Comparison of ENCODE assay signal across 1 cellular context in the genomic region with DNA sequence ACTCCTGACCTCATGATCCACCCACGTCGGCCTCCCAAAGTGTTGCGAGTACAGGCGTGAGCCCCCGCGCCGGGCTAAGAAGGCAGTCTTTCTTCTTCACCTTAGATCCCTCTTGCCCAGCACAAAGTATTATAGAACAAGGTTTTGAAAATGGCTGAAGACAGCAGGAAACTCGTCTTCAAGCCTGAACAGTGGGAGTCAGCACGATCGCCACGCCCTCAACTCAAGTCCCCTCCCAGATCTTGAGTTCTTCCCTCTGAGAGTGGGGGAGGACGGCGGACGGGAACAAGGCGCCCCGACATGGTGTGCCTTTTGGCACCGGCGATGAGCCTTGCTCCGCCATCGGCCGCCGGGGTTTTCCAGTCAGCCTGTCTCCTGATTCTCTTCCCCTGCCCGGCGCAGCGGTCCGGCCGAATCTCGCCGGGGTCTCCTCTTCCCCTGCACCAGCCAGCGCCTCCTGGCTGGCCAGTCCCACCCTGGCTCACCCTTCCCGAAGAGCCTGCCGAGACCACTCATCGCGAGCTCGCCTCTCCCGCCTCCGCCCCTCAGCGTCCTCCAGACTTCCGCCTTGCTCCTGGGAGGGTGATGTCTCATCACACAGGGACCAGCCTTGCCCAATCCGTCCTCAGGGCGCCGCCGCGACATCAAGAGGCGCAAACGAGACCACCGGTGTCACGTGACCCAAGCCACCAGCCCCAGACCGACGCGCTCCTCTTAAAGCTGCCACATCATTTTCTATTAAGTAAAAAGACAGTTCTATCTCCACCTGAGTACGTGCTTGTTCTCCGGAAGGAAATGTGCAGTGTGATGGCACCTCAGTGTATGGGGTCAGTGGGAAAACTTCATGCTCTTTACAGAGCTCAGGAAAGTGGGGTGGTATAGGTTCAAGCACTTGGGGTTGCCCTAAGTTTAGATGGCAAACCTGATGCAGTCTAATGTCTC.
TF ChIP-seq lines count a peak whose summit lies in the region.

A gene with protein sequence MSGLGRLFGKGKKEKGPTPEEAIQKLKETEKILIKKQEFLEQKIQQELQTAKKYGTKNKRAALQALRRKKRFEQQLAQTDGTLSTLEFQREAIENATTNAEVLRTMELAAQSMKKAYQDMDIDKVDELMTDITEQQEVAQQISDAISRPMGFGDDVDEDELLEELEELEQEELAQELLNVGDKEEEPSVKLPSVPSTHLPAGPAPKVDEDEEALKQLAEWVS (minus strand): TSS at position 565 of the 942 bp plus-strand sequence. CDS start 49 bp downstream, at position 516.

TF ChIP-seq in WTC11, 78 proteins besides CTCF, POLR2A, EP300 and RAD21 (continued from another document):
- TF ChIP-seq, protein P1, sequence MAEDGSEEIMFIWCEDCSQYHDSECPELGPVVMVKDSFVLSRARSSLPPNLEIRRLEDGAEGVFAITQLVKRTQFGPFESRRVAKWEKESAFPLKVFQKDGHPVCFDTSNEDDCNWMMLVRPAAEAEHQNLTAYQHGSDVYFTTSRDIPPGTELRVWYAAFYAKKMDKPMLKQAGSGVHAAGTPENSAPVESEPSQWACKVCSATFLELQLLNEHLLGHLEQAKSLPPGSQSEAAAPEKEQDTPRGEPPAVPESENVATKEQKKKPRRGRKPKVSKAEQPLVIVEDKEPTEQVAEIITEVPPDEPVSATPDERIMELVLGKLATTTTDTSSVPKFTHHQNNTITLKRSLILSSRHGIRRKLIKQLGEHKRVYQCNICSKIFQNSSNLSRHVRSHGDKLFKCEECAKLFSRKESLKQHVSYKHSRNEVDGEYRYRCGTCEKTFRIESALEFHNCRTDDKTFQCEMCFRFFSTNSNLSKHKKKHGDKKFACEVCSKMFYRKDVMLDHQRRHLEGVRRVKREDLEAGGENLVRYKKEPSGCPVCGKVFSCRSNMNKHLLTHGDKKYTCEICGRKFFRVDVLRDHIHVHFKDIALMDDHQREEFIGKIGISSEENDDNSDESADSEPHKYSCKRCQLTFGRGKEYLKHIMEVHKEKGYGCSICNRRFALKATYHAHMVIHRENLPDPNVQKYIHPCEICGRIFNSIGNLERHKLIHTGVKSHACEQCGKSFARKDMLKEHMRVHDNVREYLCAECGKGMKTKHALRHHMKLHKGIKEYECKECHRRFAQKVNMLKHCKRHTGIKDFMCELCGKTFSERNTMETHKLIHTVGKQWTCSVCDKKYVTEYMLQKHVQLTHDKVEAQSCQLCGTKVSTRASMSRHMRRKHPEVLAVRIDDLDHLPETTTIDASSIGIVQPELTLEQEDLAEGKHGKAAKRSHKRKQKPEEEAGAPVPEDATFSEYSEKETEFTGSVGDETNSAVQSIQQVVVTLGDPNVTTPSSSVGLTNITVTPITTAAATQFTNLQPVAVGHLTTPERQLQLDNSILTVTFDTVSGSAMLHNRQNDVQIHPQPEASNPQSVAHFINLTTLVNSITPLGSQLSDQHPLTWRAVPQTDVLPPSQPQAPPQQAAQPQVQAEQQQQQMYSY (CRISPR knock-in tag; IDR thresholded peaks at IDR 0.05), result no peak
- peak; percentile 99 for TF ChIP-seq USF1 (CRISPR knock-in tag; IDR thresholded peaks at IDR 0.05)
